Comparison of ENCODE assay signal across 12 cellular contexts in genomic region chr10:35208949-35209613, GRCh38.
A peak's percentile ranks its signal among the peaks of the same experiment; 100 is the strongest.
DNase-seq lines count a peak whose midpoint lies in the region; ATAC-seq and TF ChIP-seq lines count a peak whose summit lies in the region.
"Had no signal": no experiment of that assay in that cellular context is flagged by ENCODE, and none has a peak within 500 bp of the region (broad histone marks: within the 10 kb centered on the region; RNA-seq: fewer than 3 reads in every experiment).

No MANE protein-coding gene starts in this region.

- H3K27ac ChIP-seq in HUES48 (ENCODE audit: low read depth, low read length) (peak overlapping the region; percentile 30), psoas muscle (peak overlapping the region; percentile 88), upper lobe of right lung (no peak overlapping the region)

- intact Hi-C loops in psoas muscle (cut with DNase I) (no loop called here), upper lobe of right lung (cut with DNase I) (no loop called here), mucosa of descending colon (cut with DNase I, micrococcal nuclease) (no loop called here)

- DNase-seq in T-helper 1 cell (no peak), psoas muscle (no peak), upper lobe of right lung (no peak), mucosa of descending colon (no peak), germinal center (ENCODE audit: low spot score) (no peak)
- DNase-seq: 8988T; NCI-H2081; stimulated activated CD4-positive, alpha-beta T cell treated with anti-CD3 and anti-CD28 coated beads, Interleukin-4, amount 100 ng/mL, for 1 hour had no signal

- 14 to 27% (median 26%) methylated on average over 7 of the region's 7 CpGs for WGBS in psoas muscle, 3 donors

- no peak overlapping the region for H3K9ac ChIP-seq in HUES48 (ENCODE audit: low read depth, low read length)

- H3K27ac Mint-ChIP-seq in T-helper 1 cell treated with Interleukin-12 subunit alpha and Interleukin-12 subunit beta and Interleukin-4 antibody, amounts not matched to agents 30 μg/mL and 1 μg/mL, for 36 hours = peak overlapping the region; percentile 94
- H3K27ac Mint-ChIP-seq: activated naive CD4-positive, alpha-beta T cell treated with anti-CD3 and anti-CD28 coated beads, Interleukin-2, amount 50 U/mL, for 24 hours had no signal

- H3K4me3 Mint-ChIP-seq in T-helper 1 cell treated with Interleukin-12 subunit alpha and Interleukin-12 subunit beta and Interleukin-4 antibody, amounts not matched to agents 30 μg/mL and 1 μg/mL, for 36 hours = peak overlapping the region; percentile 78

- no peaks in the 10 kb centered on the region for H3K36me3 ChIP-seq in HUES48 (ENCODE audit: control insufficient read depth, insufficient read depth, low read length)
- H3K36me3 ChIP-seq in psoas muscle (ENCODE audit: insufficient read depth in 1 of 2, low read depth in 1 of 2) = peaks cover 5 to 12% of the 10 kb centered on the region in 2 donors
- H3K36me3 ChIP-seq in upper lobe of right lung = no peaks in the 10 kb centered on the region
- H3K36me3 ChIP-seq in mucosa of descending colon (ENCODE audit: low read depth) = no peaks in the 10 kb centered on the region

- H3K27me3 ChIP-seq in HUES48 (ENCODE audit: control insufficient read depth, insufficient read depth, low read length) (no peaks in the 10 kb centered on the region), psoas muscle (ENCODE audit: insufficient read depth in 3 of 3, low read length in 2 of 3) (no peaks in the 10 kb centered on the region), upper lobe of right lung (no peaks in the 10 kb centered on the region)

- H3K9me3 Mint-ChIP-seq in T-helper 1 cell treated with Interleukin-12 subunit alpha and Interleukin-12 subunit beta and Interleukin-4 antibody, amounts not matched to agents 30 μg/mL and 1 μg/mL, for 36 hours = no peaks in the 10 kb centered on the region
- H3K9me3 Mint-ChIP-seq: activated naive CD4-positive, alpha-beta T cell treated with anti-CD3 and anti-CD28 coated beads, Interleukin-2, amount 50 U/mL, for 24 hours had no signal

- H3K9me3 ChIP-seq in HUES48 (ENCODE audit: control insufficient read depth, insufficient read depth, low read length) = no peaks in the 10 kb centered on the region
- no peaks in the 10 kb centered on the region for H3K9me3 ChIP-seq in psoas muscle
- H3K9me3 ChIP-seq in upper lobe of right lung = no peaks in the 10 kb centered on the region
- H3K9me3 ChIP-seq in mucosa of descending colon = no peaks in the 10 kb centered on the region

- no peaks in the 10 kb centered on the region for H3K27me3 Mint-ChIP-seq in T-helper 1 cell treated with Interleukin-12 subunit alpha and Interleukin-12 subunit beta and Interleukin-4 antibody, amounts not matched to agents 30 μg/mL and 1 μg/mL, for 36 hours (ENCODE audit: low read depth)
- H3K27me3 Mint-ChIP-seq: activated naive CD4-positive, alpha-beta T cell treated with anti-CD3 and anti-CD28 coated beads, Interleukin-2, amount 50 U/mL, for 24 hours had no signal

- H3K4me3 ChIP-seq in HUES48 (ENCODE audit: low read depth, low read length) = no peak overlapping the region
- H3K4me3 ChIP-seq in psoas muscle = peak overlapping the region; percentile 49
- no peak overlapping the region for H3K4me3 ChIP-seq in upper lobe of right lung
- H3K4me3 ChIP-seq in mucosa of descending colon = no peak overlapping the region

- H3K4me1 ChIP-seq in HUES48 (ENCODE audit: control insufficient read depth, insufficient read depth, low read length) = peaks cover 44% of the 10 kb centered on the region
- H3K4me1 ChIP-seq in psoas muscle = peaks cover 30% of the 10 kb centered on the region
- H3K4me1 ChIP-seq in upper lobe of right lung = peaks cover 3% of the 10 kb centered on the region
- no peaks in the 10 kb centered on the region for H3K4me1 ChIP-seq in mucosa of descending colon (ENCODE audit: low read depth)

- H3K4me1 Mint-ChIP-seq in T-helper 1 cell treated with Interleukin-12 subunit alpha and Interleukin-12 subunit beta and Interleukin-4 antibody, amounts not matched to agents 30 μg/mL and 1 μg/mL, for 36 hours (ENCODE audit: low read depth) = peaks cover 51% of the 10 kb centered on the region

- H3K36me3 Mint-ChIP-seq in T-helper 1 cell treated with Interleukin-12 subunit alpha and Interleukin-12 subunit beta and Interleukin-4 antibody, amounts not matched to agents 30 μg/mL and 1 μg/mL, for 36 hours (ENCODE audit: low read depth) = peaks cover 45% of the 10 kb centered on the region

- no peak for TF ChIP-seq CTCF in psoas muscle (IDR thresholded peaks at IDR 0.05)
- TF ChIP-seq CTCF in upper lobe of right lung (IDR thresholded peaks at IDR 0.05) = no peak
- TF ChIP-seq CTCF in mucosa of descending colon (IDR thresholded peaks at IDR 0.05) = no peak

- ATAC-seq in GM21786 (IDR thresholded peaks at IDR 0.05; ENCODE audit: unreplicated experiment) (peak; percentile 37), psoas muscle (peak; percentile 89 to 95 (median 94)), upper lobe of right lung (no peak), mucosa of descending colon (no peak)

Comparison
In these comparisons a context has a peak if more than half of its experiments do, and no peak if none do; other contexts are left out.
1. ATAC-seq: peak in GM21786 (single experiment) and psoas muscle (4 of 4); none in upper lobe of right lung (single experiment) and mucosa of descending colon (single experiment).